ENCODE assay signal across 8 cellular contexts in genomic region chr5:116068028-116068632, GRCh38. TPM values are rescaled to one million over a fixed set of nuclear protein-coding genes. Genes with fewer than 3 reads are reported as not detected.
DNase-seq lines count a peak whose midpoint lies in the region; ATAC-seq and TF ChIP-seq lines count a peak whose summit lies in the region.

No MANE protein-coding gene starts in this region.

- no peaks in the 10 kb centered on the region for H3K4me1 ChIP-seq in adrenal gland (replicated peaks in 1 of 2)

- H3K27ac ChIP-seq in adrenal gland, result no peak overlapping the region

- H3K36me3 ChIP-seq in adrenal gland (replicated peaks in 1 of 2), result no peaks in the 10 kb centered on the region

- no peak overlapping the region for H3K4me3 ChIP-seq in adrenal gland

- ATAC-seq in GM21529 (IDR thresholded peaks at IDR 0.05; ENCODE audit: unreplicated experiment), result peak; percentile 63
- ATAC-seq in stimulated activated naive CD8-positive, alpha-beta T cell treated with anti-CD3 and anti-CD28 coated beads, Interleukin-15, Interleukin-2, amounts not matched to agents 100 U/mL and 50 U/mL, for 24 hours, result no peak
- no peak for ATAC-seq in GM21367 (IDR thresholded peaks at IDR 0.05; ENCODE audit: unreplicated experiment)

- DNase-seq in SIG-M5 treated with dmso at 0.1 percent for 504 hours (lab: John Stamatoyannopoulos, UW; ENCODE audit: unreplicated experiment) (peak; percentile 44), SIG-M5 (lab: John Stamatoyannopoulos, UW) (no peak), NCI-H1694 (lab: John Stamatoyannopoulos, UW) (peak; percentile 55), adrenal gland (peak in 4 of 7 donors; percentile 39 to 69 (median 50)), iPS-NIHi11 (ENCODE audit: low spot score) (peak; percentile 28)
- peak; percentile 35 for DNase-seq in stimulated activated naive CD8-positive, alpha-beta T cell treated with anti-CD3 and anti-CD28 coated beads, Interleukin-15, Interleukin-2, amounts not matched to agents 100 U/mL and 50 U/mL, for 24 hours

- no peaks in the 10 kb centered on the region for H3K9me3 ChIP-seq in adrenal gland (replicated peaks in 1 of 3)

- peaks cover 6% of the 10 kb centered on the region for H3K27me3 ChIP-seq in adrenal gland

- TF ChIP-seq POLR2A in adrenal gland (IDR thresholded peaks at IDR 0.05), result no peak

- 16 to 20% (median 17%) methylated on average over 4 of the region's 4 CpGs for WGBS in adrenal gland, 4 donors

- TF ChIP-seq CTCF in adrenal gland (IDR thresholded peaks at IDR 0.05), result peak; percentile 69 to 94 (median 84)

- intact Hi-C loops in adrenal gland (cut with DNase I), result loop anchor here in 1 of 2 donors (10.0 kb wide), 1 partner anchor 173 kb away; no protein-coding TSS in a partner anchor

RNA-seq across cellular contexts. Expression of gene COMMD10, which starts 16.7 kb away (rescaled TPM):
- total RNA-seq in adrenal gland, result 10 to 100 TPM; 27.7 to 69.4 (median 35.0) TPM
- 10 to 100 TPM; 20.0 to 49.6 (median 22.6) TPM for polyA plus RNA-seq in adrenal gland

RNA-seq across cellular contexts. Expression of gene ARL14EPL, which starts 35.9 kb away (rescaled TPM):
- not detected for total RNA-seq in adrenal gland
- polyA plus RNA-seq in adrenal gland, result under 1 TPM in 1 of 3 donors, not detected in 2; 0.10 TPM
